ENCODE assay signal across 8 cellular contexts in genomic region chr18:4781873-4782272, GRCh38.
"Had no signal": no experiment of that assay in that cellular context is flagged by ENCODE, and none has a peak within 500 bp of the region (broad histone marks: within the 10 kb centered on the region; RNA-seq: fewer than 3 reads in every experiment).

No MANE protein-coding gene starts in this region.

- H3K36me3 ChIP-seq: HAP-1 had no signal

- H3K4me1 ChIP-seq: HAP-1 had no signal

- H2AFZ ChIP-seq: GM23248 had no signal

- ATAC-seq: HCT116 had no signal

- H3K27ac ChIP-seq: GM23248, HL-60 had no signal

- H3K9me3 ChIP-seq: HAP-1 had no signal

- H3K4me3 ChIP-seq: GM23248, HAP-1 had no signal

- H3K9ac ChIP-seq: GM23248 had no signal

- DNase-seq: GM23248, GOT3, H7, HFFc6, KBM-7 had no signal
